25 cellular contexts compared by ENCODE assay signal in the genomic region with DNA sequence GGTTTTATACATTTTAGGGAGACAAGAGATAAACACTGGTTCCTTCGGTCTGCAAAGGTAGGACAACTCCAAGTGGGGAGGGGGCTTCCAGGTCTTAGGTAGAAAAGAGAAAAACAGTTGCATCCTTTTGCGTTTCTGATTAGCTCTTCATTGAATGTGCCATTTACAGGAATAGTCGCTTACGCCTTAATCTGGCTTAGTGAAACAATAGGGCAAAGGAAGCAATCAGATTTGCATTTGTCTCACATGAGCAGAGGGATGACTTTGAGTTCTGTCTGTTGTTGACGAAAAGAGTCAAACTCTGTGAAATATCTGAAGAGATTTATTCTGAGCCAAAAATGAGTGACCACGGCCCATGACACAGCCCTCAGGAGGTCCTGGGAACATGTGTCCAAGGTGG.
"Had no signal": no experiment of that assay in that cellular context is flagged by ENCODE, and none has a peak within 500 bp of the region (broad histone marks: within the 10 kb centered on the region; RNA-seq: fewer than 3 reads in every experiment).

No MANE protein-coding gene starts in this region.

- H3K27ac ChIP-seq: left lung, lower lobe of right lung, ovary, right atrium auricular region, right lobe of liver, skin epidermis, stomach, testis, thyroid gland, uterus had no signal

- FAIRE-seq: islet of Langerhans, kidney had no signal

- H3K36me3 ChIP-seq: left lung, lower lobe of right lung, ovary, right atrium auricular region, right lobe of liver, stomach, thyroid gland, uterus had no signal

- H3K27me3 ChIP-seq: ovary, right atrium auricular region, right lobe of liver, stomach, testis, thyroid gland, uterus had no signal

- H3K4me3 ChIP-seq: left lung, lower lobe of right lung, ovary, right atrium auricular region, right lobe of liver, skin epidermis, stomach, testis, thyroid gland, uterus had no signal

- H3K9me3 ChIP-seq: left lung, lower lobe of right lung, ovary, right atrium auricular region, right lobe of liver, stomach, testis, thyroid gland, uterus had no signal

- DNase-seq: immature natural killer cell; kidney; left colon; left lung; lower lobe of right lung; mammary epithelial cell; mesenchymal stem cell; naive B cell; natural killer cell; nephron progenitor cell; ovary; right lobe of liver; stimulated activated CD4-positive, alpha-beta T cell treated with anti-CD3 and anti-CD28 coated beads, Interleukin-12 subunit alpha, Interleukin-12 subunit beta, amount 100 ng/mL, for 4 hours; stimulated activated CD4-positive, alpha-beta T cell treated with anti-CD3 and anti-CD28 coated beads, Interleukin-15, amount 100 ng/mL, for 24 hours; stimulated activated CD4-positive, alpha-beta T cell treated with anti-CD3 and anti-CD28 coated beads, Interleukin-2, amount 100 ng/mL, for 24 hours; stimulated activated CD4-positive, alpha-beta T cell treated with anti-CD3 and anti-CD28 coated beads, Interleukin-4, amount 100 ng/mL, for 1 hour; stimulated activated naive B cell treated with anti-CD40 and anti-IgM and Interleukin-4, amounts not matched to agents 10 μg/mL and 1 μg/mL and 100 μg/mL, for 72 hours; stimulated activated naive CD8-positive, alpha-beta T cell treated with anti-CD3 and anti-CD28 coated beads, Interleukin-15, Interleukin-2, amounts not matched to agents 100 U/mL and 50 U/mL, for 24 hours; stomach; thyroid gland; uterus had no signal

- H3K4me1 ChIP-seq: left lung, lower lobe of right lung, right atrium auricular region, right lobe of liver, stomach, testis, thyroid gland, uterus had no signal
